In the genomic region with DNA sequence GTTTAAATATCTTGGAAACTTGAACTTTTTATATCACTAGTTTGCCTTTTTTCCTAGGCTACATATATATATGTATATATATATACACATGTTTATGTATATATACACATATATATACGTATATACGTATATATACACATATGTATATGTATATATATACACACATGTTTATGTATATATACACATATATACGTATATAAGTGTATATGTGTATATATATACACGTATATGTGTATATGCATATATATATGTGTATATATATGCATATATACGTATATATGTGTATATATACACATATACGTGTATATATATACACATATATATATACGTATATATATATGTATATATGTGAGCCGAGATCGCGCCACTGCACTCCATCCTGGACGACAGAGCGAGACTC, we compare ENCODE assay signal across 15 cellular contexts. TPM values are rescaled to one million over a fixed set of nuclear protein-coding genes. Genes with fewer than 3 reads are reported as not detected.
DNase-seq lines count a peak whose midpoint lies in the region; ATAC-seq and TF ChIP-seq lines count a peak whose summit lies in the region.
"Had no signal": no experiment of that assay in that cellular context is flagged by ENCODE, and none has a peak within 500 bp of the region (broad histone marks: within the 10 kb centered on the region; RNA-seq: fewer than 3 reads in every experiment).

No MANE protein-coding gene starts in this region.

- no peaks in the 10 kb centered on the region for H3K9me3 ChIP-seq in psoas muscle

- H3K4me3 Mint-ChIP-seq in natural killer cell treated with Interleukin-12 subunit alpha and Interleukin-12 subunit beta and Interleukin-15 and Interleukin-18, amount 100 ng/mL, for 72 hours, result no peak overlapping the region
- no peak overlapping the region for H3K4me3 Mint-ChIP-seq in natural killer cell
- H3K4me3 Mint-ChIP-seq in dendritic cell treated with granulocyte-macrophage colony-stimulating factor and Interleukin-4, amounts not matched to agents 40 ng/mL and 50 ng/mL, for 4 days, result no peak overlapping the region
- H3K4me3 Mint-ChIP-seq in immature natural killer cell, result no peak overlapping the region
- H3K4me3 Mint-ChIP-seq: B cell had no signal

- peaks cover 65% of the 10 kb centered on the region for H3K4me1 ChIP-seq in psoas muscle

- peaks cover 0 to 4% of the 10 kb centered on the region in 2 donors for H3K36me3 ChIP-seq in psoas muscle (ENCODE audit: insufficient read depth in 1 of 2, low read depth in 1 of 2)

- intact Hi-C loops in natural killer cell (cut with micrococcal nuclease), result no loop called here
- intact Hi-C loops in dendritic cell treated with granulocyte-macrophage colony-stimulating factor and Interleukin-4, amounts not matched to agents 40 ng/mL and 50 ng/mL, for 4 days (cut with micrococcal nuclease), result no loop called here
- intact Hi-C loops in psoas muscle (cut with DNase I), result no loop called here

- H3K27me3 Mint-ChIP-seq in natural killer cell treated with Interleukin-12 subunit alpha and Interleukin-12 subunit beta and Interleukin-15 and Interleukin-18, amount 100 ng/mL, for 72 hours, result no peaks in the 10 kb centered on the region
- H3K27me3 Mint-ChIP-seq in natural killer cell (ENCODE audit: low read depth in 2 of 2) (no peaks in the 10 kb centered on the region), immature natural killer cell (ENCODE audit: low read depth in 3 of 3) (peaks cover 0 to 2% (median 1%) of the 10 kb centered on the region in 3 donors)
- H3K27me3 Mint-ChIP-seq in dendritic cell treated with granulocyte-macrophage colony-stimulating factor and Interleukin-4, amounts not matched to agents 40 ng/mL and 50 ng/mL, for 4 days, result no peaks in the 10 kb centered on the region
- H3K27me3 Mint-ChIP-seq: B cell; CD4-positive, alpha-beta memory T cell had no signal

- ATAC-seq in natural killer cell treated with Interleukin-12 subunit alpha and Interleukin-12 subunit beta and Interleukin-15 and Interleukin-18, amount 100 ng/mL, for 72 hours, result no peak
- ATAC-seq in natural killer cell (no peak), psoas muscle (no peak)
- ATAC-seq: HCT116, HepG2 had no signal

- no peaks in the 10 kb centered on the region for H3K27me3 ChIP-seq in psoas muscle (ENCODE audit: insufficient read depth in 3 of 3, low read length in 2 of 3)

- H3K27ac ChIP-seq in psoas muscle, result peak overlapping the region; percentile 56

- 89 to 94% (median 90%) methylated on average over 12 of the region's 12 CpGs for WGBS in psoas muscle, 3 donors

- H3K27ac Mint-ChIP-seq in natural killer cell treated with Interleukin-12 subunit alpha and Interleukin-12 subunit beta and Interleukin-15 and Interleukin-18, amount 100 ng/mL, for 72 hours, result peak overlapping the region; percentile 84 to 86
- H3K27ac Mint-ChIP-seq in natural killer cell, result peak overlapping the region in 1 of 2 donors; percentile 53
- H3K27ac Mint-ChIP-seq in dendritic cell treated with granulocyte-macrophage colony-stimulating factor and Interleukin-4, amounts not matched to agents 40 ng/mL and 50 ng/mL, for 4 days, result peak overlapping the region; percentile 75
- no peak overlapping the region for H3K27ac Mint-ChIP-seq in immature natural killer cell
- H3K27ac Mint-ChIP-seq: B cell had no signal

- no peak for TF ChIP-seq CTCF in natural killer cell (IDR thresholded peaks at IDR 0.05)
- no peak for TF ChIP-seq CTCF in psoas muscle (IDR thresholded peaks at IDR 0.05)

- no peaks in the 10 kb centered on the region for H3K9me3 Mint-ChIP-seq in natural killer cell treated with Interleukin-12 subunit alpha and Interleukin-12 subunit beta and Interleukin-15 and Interleukin-18, amount 100 ng/mL, for 72 hours
- H3K9me3 Mint-ChIP-seq in natural killer cell (no peaks in the 10 kb centered on the region), immature natural killer cell (no peaks in the 10 kb centered on the region)
- H3K9me3 Mint-ChIP-seq in dendritic cell treated with granulocyte-macrophage colony-stimulating factor and Interleukin-4, amounts not matched to agents 40 ng/mL and 50 ng/mL, for 4 days, result no peaks in the 10 kb centered on the region
- H3K9me3 Mint-ChIP-seq: CD4-positive, alpha-beta memory T cell had no signal

- peaks cover 48 to 61% of the 10 kb centered on the region in 2 donors for H3K4me1 Mint-ChIP-seq in natural killer cell treated with Interleukin-12 subunit alpha and Interleukin-12 subunit beta and Interleukin-15 and Interleukin-18, amount 100 ng/mL, for 72 hours (ENCODE audit: low read depth in 2 of 2)
- H3K4me1 Mint-ChIP-seq in natural killer cell (peaks cover 46 to 59% of the 10 kb centered on the region in 2 donors), immature natural killer cell (peaks cover 52 to 76% of the 10 kb centered on the region in 2 donors)
- H3K4me1 Mint-ChIP-seq in dendritic cell treated with granulocyte-macrophage colony-stimulating factor and Interleukin-4, amounts not matched to agents 40 ng/mL and 50 ng/mL, for 4 days (ENCODE audit: low read depth), result peaks cover 85% of the 10 kb centered on the region

- DNase-seq in natural killer cell treated with Interleukin-12 subunit alpha and Interleukin-12 subunit beta and Interleukin-15 and Interleukin-18, amount 100 ng/mL, for 72 hours (ENCODE audit: low spot score), result no peak
- DNase-seq in natural killer cell (no peak), psoas muscle (no peak), Ammon's horn (ENCODE audit: low spot score) (no peak), NCI-H2107 (lab: John Stamatoyannopoulos, UW) (no peak), immature natural killer cell (no peak)
- DNase-seq: 8988T; ACHN; C1 segment of cervical spinal cord; CD4-positive, alpha-beta memory T cell; DMS79 had no signal

- H3K36me3 Mint-ChIP-seq in natural killer cell treated with Interleukin-12 subunit alpha and Interleukin-12 subunit beta and Interleukin-15 and Interleukin-18, amount 100 ng/mL, for 72 hours, result no peaks in the 10 kb centered on the region
- H3K36me3 Mint-ChIP-seq in natural killer cell, result no peaks in the 10 kb centered on the region
- H3K36me3 Mint-ChIP-seq in dendritic cell treated with granulocyte-macrophage colony-stimulating factor and Interleukin-4, amounts not matched to agents 40 ng/mL and 50 ng/mL, for 4 days (ENCODE audit: low read depth), result peaks cover 54% of the 10 kb centered on the region
- H3K36me3 Mint-ChIP-seq in immature natural killer cell, result peaks cover 0 to 4% (median 0%) of the 10 kb centered on the region in 3 donors

- H3K4me3 ChIP-seq in psoas muscle, result no peak overlapping the region

RNA-seq across cellular contexts. Expression of a gene that starts 10.1 kb away (rescaled TPM):
- 100 to 1,000 TPM in 1 of 2 donors, 10 to 100 TPM in 1; 84.8 to 116 TPM for total RNA-seq in natural killer cell treated with Interleukin-12 subunit alpha and Interleukin-12 subunit beta and Interleukin-15 and Interleukin-18, amount 100 ng/mL, for 72 hours
- 10 to 100 TPM; 69.2 to 86.7 (median 81.4) TPM for total RNA-seq in natural killer cell
- total RNA-seq in psoas muscle, result 100 to 1,000 TPM; 252 to 500 (median 326) TPM
- 100 to 1,000 TPM; 176 to 181 (median 179) TPM for polyA plus RNA-seq in psoas muscle
- 10 to 100 TPM; 24.3 to 44.4 (median 32.8) TPM for polyA plus RNA-seq in immature natural killer cell

RNA-seq across cellular contexts. Expression of a gene that starts 34.5 kb away (rescaled TPM):
- 100 to 1,000 TPM in 1 of 2 donors, 10 to 100 TPM in 1; 97.9 to 104 TPM for total RNA-seq in natural killer cell treated with Interleukin-12 subunit alpha and Interleukin-12 subunit beta and Interleukin-15 and Interleukin-18, amount 100 ng/mL, for 72 hours
- 100 to 1,000 TPM in 1 of 3 donors, 10 to 100 TPM in 2; 93.1 to 101 (median 94.1) TPM for total RNA-seq in natural killer cell
- total RNA-seq in psoas muscle, result 10 to 100 TPM; 43.1 to 64.4 (median 46.0) TPM
- 10 to 100 TPM; 29.8 to 49.0 (median 35.3) TPM for polyA plus RNA-seq in psoas muscle
- 10 to 100 TPM; 50.0 to 79.0 (median 71.6) TPM for polyA plus RNA-seq in immature natural killer cell

RNA-seq across cellular contexts. Expression of a gene that starts 42.8 kb away (rescaled TPM):
- total RNA-seq in natural killer cell treated with Interleukin-12 subunit alpha and Interleukin-12 subunit beta and Interleukin-15 and Interleukin-18, amount 100 ng/mL, for 72 hours, result 100 to 1,000 TPM in 1 of 2 donors, 10 to 100 TPM in 1; 99.7 to 208 TPM
- 10 to 100 TPM; 67.8 to 85.5 (median 84.5) TPM for total RNA-seq in natural killer cell
- 10 to 100 TPM; 44.0 to 72.1 (median 53.7) TPM for total RNA-seq in psoas muscle
- 10 to 100 TPM; 38.1 to 85.8 (median 67.8) TPM for polyA plus RNA-seq in psoas muscle
- polyA plus RNA-seq in immature natural killer cell, result 10 to 100 TPM; 29.3 to 41.9 (median 33.8) TPM

Comparison
In these comparisons a context has a peak if more than half of its experiments do, and no peak if none do; other contexts are left out.
1. H3K27ac Mint-ChIP-seq: peak in natural killer cell treated with Interleukin-12 subunit alpha and Interleukin-12 subunit beta and Interleukin-15 and Interleukin-18, amount 100 ng/mL, for 72 hours (2 of 2) and dendritic cell treated with granulocyte-macrophage colony-stimulating factor and Interleukin-4, amounts not matched to agents 40 ng/mL and 50 ng/mL, for 4 days (single experiment); none in immature natural killer cell (0 of 6).